1 cellular context compared by ENCODE assay signal in genomic region chr12:2285462-2285861, GRCh38.
TF ChIP-seq lines count a peak whose summit lies in the region.

No MANE protein-coding gene starts in this region.

TF ChIP-seq in H1, 55 proteins besides CTCF, POLR2A, EP300 and RAD21 (continued from another document):
- no peak for TF ChIP-seq TEAD4 (IDR thresholded peaks at IDR 0.05; ENCODE audit: low read depth, low read length)
- TF ChIP-seq POLR2AphosphoS5 (IDR thresholded peaks at IDR 0.05; ENCODE audit: low read depth, low read length): no peak
- no peak for TF ChIP-seq CHD2 (IDR thresholded peaks at IDR 0.05; ENCODE audit: low read length)
- TF ChIP-seq FOSL1 (IDR thresholded peaks at IDR 0.05; ENCODE audit: insufficient read depth, low read depth, low read length): no peak
- no peak for TF ChIP-seq KDM4A (IDR thresholded peaks at IDR 0.05; ENCODE audit: low read depth, low read length, severe bottlenecking)
- TF ChIP-seq TBP (IDR thresholded peaks at IDR 0.05; ENCODE audit: low read depth, low read length): no peak
- no peak for TF ChIP-seq CBX5 (IDR thresholded peaks at IDR 0.05; ENCODE audit: low read depth, low read length)
- no peak for TF ChIP-seq ASH2L (IDR thresholded peaks at IDR 0.05; ENCODE audit: low read length)
- no peak for TF ChIP-seq USF2 (IDR thresholded peaks at IDR 0.05; ENCODE audit: low read length)
- no peak for TF ChIP-seq CHD1 (IDR thresholded peaks at IDR 0.05; ENCODE audit: low read depth, low read length)
- no peak for TF ChIP-seq EGR1 (IDR thresholded peaks at IDR 0.05; ENCODE audit: borderline replicate concordance, low read depth, low read length)
- no peak for TF ChIP-seq SP4 (IDR thresholded peaks at IDR 0.05; ENCODE audit: low read length)
- no peak for TF ChIP-seq SIN3A (conservative IDR thresholded peaks at IDR 0.05 in 1 of 2, IDR thresholded peaks at IDR 0.05 in 1 of 2; ENCODE audit: low read depth in 1 of 2, low read length in 2 of 2)
- no peak for TF ChIP-seq SRF (IDR thresholded peaks at IDR 0.05; ENCODE audit: low read depth, low read length)
- TF ChIP-seq ATF2 (IDR thresholded peaks at IDR 0.05; ENCODE audit: low read length): no peak
